In the genomic region with DNA sequence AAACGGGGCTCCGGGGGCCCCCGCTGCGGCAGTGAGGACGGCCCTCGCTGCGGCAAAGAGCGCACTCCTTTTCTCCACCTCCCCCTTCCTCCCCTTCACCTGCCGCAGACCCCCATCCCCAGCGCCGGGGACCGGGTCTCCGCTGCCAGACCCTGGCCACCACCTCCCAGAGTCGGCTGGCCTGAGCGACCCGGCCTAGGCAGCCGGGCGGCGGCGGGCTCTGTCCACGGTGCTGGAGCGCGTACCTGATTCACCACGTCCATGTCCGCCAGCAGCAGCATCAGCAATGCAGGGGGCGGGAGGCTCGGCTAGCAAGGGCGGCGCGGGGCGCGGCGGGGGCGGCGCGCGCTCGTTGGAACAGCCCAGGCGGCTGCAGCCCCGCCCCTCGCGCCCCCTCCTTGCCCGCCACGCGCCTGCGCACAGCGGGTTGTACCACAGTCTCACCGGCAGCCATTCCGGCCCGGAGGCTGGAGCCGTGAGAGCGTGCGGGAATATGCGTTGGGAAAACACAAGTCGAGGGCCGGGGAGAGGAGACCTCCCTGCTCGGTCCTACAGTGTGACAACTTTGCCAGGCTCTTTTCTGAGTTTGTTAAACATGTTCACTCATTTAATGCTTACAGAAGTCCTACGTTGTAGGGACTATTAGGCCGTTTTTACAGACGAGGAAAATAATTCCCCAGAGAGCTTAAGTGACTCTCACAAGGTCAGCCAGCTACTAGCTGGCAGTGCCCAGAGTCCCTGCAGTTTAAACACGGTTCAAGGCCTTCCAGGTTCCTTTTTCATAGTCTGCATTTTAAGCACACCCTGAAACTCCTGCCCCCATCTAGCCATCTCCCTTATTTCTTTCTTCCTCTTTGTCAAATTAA, we compare ENCODE assay signal across 8 cellular contexts. TPM values are rescaled to one million over a fixed set of nuclear protein-coding genes. Genes with fewer than 3 reads are reported as not detected.
DNase-seq lines count a peak whose midpoint lies in the region; ATAC-seq and TF ChIP-seq lines count a peak whose summit lies in the region.

A gene (minus strand): TSS at position 288 of the 866 bp plus-strand sequence. CDS start 7 bp downstream, at position 281.

- H3K4me3 ChIP-seq in AG10803 (ENCODE audit: low read length): peak within 1 kb of the TSS; percentile 49

- intact Hi-C loops in activated CD4-positive, alpha-beta T cell treated with anti-CD3 and anti-CD28 coated beads for 36 hours (cut with DNase I, micrococcal nuclease): loop anchor here (1.0 to 2.0 kb wide), 4 partner anchors 9 to 99 kb away; a partner anchor contains a TSS

- CTCF ChIA-PET in activated CD4-positive, alpha-beta T cell treated with anti-CD3 and anti-CD28 coated beads for 36 hours (lab: Charles Lee): interaction anchor here (0.6 kb wide), 1 partner anchor 557 kb away, joined by 4 read pairs; no protein-coding TSS in a partner anchor

- DNase-seq in AG10803 (ENCODE audit: low read depth): peak; percentile 82
- peak; percentile 89 for DNase-seq in NCI-H345 (lab: John Stamatoyannopoulos, UW)
- peak; percentile 94 for DNase-seq in activated CD4-positive, alpha-beta T cell treated with anti-CD3 and anti-CD28 coated beads for 36 hours
- peak; percentile 93 for DNase-seq in chondrocyte (ENCODE audit: low spot score)
- peak; percentile 93 for DNase-seq in left kidney (ENCODE audit: low read depth, low spot score)
- DNase-seq in stimulated activated CD4-positive, alpha-beta T cell treated with anti-CD3 and anti-CD28 coated beads, Interleukin-1b, Interleukin-23, amount 100 ng/mL, for 48 hours: peak; percentile 87

- peak within 1 kb of the TSS; percentile 69 for H3K27ac Mint-ChIP-seq in activated CD4-positive, alpha-beta T cell treated with anti-CD3 and anti-CD28 coated beads for 36 hours
- no peak within 1 kb of the TSS for H3K27ac Mint-ChIP-seq in chondrocyte (ENCODE audit: unreplicated experiment)

- no peaks in the 10 kb centered on the region for H3K27me3 Mint-ChIP-seq in activated CD4-positive, alpha-beta T cell treated with anti-CD3 and anti-CD28 coated beads for 36 hours
- no peaks in the 10 kb centered on the region for H3K27me3 Mint-ChIP-seq in chondrocyte (ENCODE audit: low read depth)

- no peaks in the 10 kb centered on the region for H3K9me3 Mint-ChIP-seq in activated CD4-positive, alpha-beta T cell treated with anti-CD3 and anti-CD28 coated beads for 36 hours (ENCODE audit: low read depth)
- H3K9me3 Mint-ChIP-seq in chondrocyte (ENCODE audit: low read depth): no peaks in the 10 kb centered on the region

- peaks cover 19% of the 10 kb centered on the region for H3K4me1 Mint-ChIP-seq in activated CD4-positive, alpha-beta T cell treated with anti-CD3 and anti-CD28 coated beads for 36 hours
- peaks cover 8% of the 10 kb centered on the region for H3K4me1 Mint-ChIP-seq in chondrocyte (ENCODE audit: low read depth)

- H3K4me3 Mint-ChIP-seq in activated CD4-positive, alpha-beta T cell treated with anti-CD3 and anti-CD28 coated beads for 36 hours: peak within 1 kb of the TSS; percentile 60
- H3K4me3 Mint-ChIP-seq in chondrocyte (ENCODE audit: unreplicated experiment): peak within 1 kb of the TSS; percentile 61

- ATAC-seq in GM18909 (IDR thresholded peaks at IDR 0.05; ENCODE audit: poor library complexity, unreplicated experiment) (peak; percentile 93), HG03159 (IDR thresholded peaks at IDR 0.05; ENCODE audit: unreplicated experiment) (peak; percentile 82)
- peak; percentile 95 for ATAC-seq in activated CD4-positive, alpha-beta T cell treated with anti-CD3 and anti-CD28 coated beads for 36 hours

- no peaks in the 10 kb centered on the region for H3K36me3 Mint-ChIP-seq in activated CD4-positive, alpha-beta T cell treated with anti-CD3 and anti-CD28 coated beads for 36 hours (ENCODE audit: low read depth)
- no peaks in the 10 kb centered on the region for H3K36me3 Mint-ChIP-seq in chondrocyte (ENCODE audit: low read depth)

- TF ChIP-seq CTCF in AG10803 (conservative IDR thresholded peaks at IDR 0.05; ENCODE audit: low read length): no peak
- no peak for TF ChIP-seq CTCF in chondrocyte (IDR thresholded peaks at IDR 0.05)

- POLR2A ChIA-PET in activated CD4-positive, alpha-beta T cell treated with anti-CD3 and anti-CD28 coated beads for 36 hours (lab: Charles Lee): no interaction called here

RNA-seq across cellular contexts. Expression of the gene that starts here (rescaled TPM):
- total RNA-seq in activated CD4-positive, alpha-beta T cell treated with anti-CD3 and anti-CD28 coated beads for 36 hours: 1 to 10 TPM; 7.2 to 8.5 TPM
- total RNA-seq in chondrocyte: 0.87 to 1.5 TPM (median 1.4 TPM) in 3 replicates

Comparison
In these comparisons a context has a peak if more than half of its experiments do, and no peak if none do; other contexts are left out.
1. Peak in every context shown above with its lines: DNase-seq, ATAC-seq and H3K4me3 ChIP-seq.